ENCODE assay signal across 14 cellular contexts in genomic region chr12:121490401-121491257, GRCh38.
A peak's percentile ranks its signal among the peaks of the same experiment; 100 is the strongest.
DNase-seq lines count a peak whose midpoint lies in the region; ATAC-seq, FAIRE-seq and TF ChIP-seq lines count a peak whose summit lies in the region.
"Had no signal": no experiment of that assay in that cellular context is flagged by ENCODE, and none has a peak within 500 bp of the region (broad histone marks: within the 10 kb centered on the region; RNA-seq: fewer than 3 reads in every experiment).

No MANE protein-coding gene starts in this region.

- H3K9me3 Mint-ChIP-seq in activated B cell treated with CpG ODN at 0.5 μM for 24 hours (no peaks in the 10 kb centered on the region), nephron (no peaks in the 10 kb centered on the region)

- DNase-seq in GM19239 (ENCODE audit: insufficient read length, low spot score) (no peak), Kasumi-1 (lab: John Stamatoyannopoulos, UW) (peak; percentile 77 to 78), activated B cell treated with CpG ODN at 0.5 μM for 24 hours (no peak), kidney glomerular epithelial cell (lab: John Stamatoyannopoulos, UW) (no peak), GOT3 (lab: John Stamatoyannopoulos, UW) (no peak), thyroid gland (no peak)
- DNase-seq: activated effector memory CD4-positive, alpha-beta T cell treated with Interleukin-2 at 50 U/mL for 16 hours; occipital lobe; small intestine; T-helper 2 cell had no signal

- intact Hi-C loops in activated B cell treated with CpG ODN at 0.5 μM for 24 hours (cut with micrococcal nuclease) (loop anchor here (5.0 kb wide), 1 partner anchor 282 kb away; no protein-coding TSS in a partner anchor), thyroid gland (cut with DNase I) (no loop called here)

- H3K36me3 Mint-ChIP-seq in activated B cell treated with CpG ODN at 0.5 μM for 24 hours (ENCODE audit: low read depth): peaks cover 55% of the 10 kb centered on the region
- peaks cover 15% of the 10 kb centered on the region for H3K36me3 Mint-ChIP-seq in nephron (ENCODE audit: low read depth)

- POLR2A ChIA-PET in activated B cell treated with CpG ODN at 0.5 μM for 24 hours (lab: Charles Lee): interaction anchor here (0.5 kb wide), 1 partner anchor 202 kb away, joined by 4 read pairs; no protein-coding TSS in a partner anchor

- H3K4me3 Mint-ChIP-seq in activated B cell treated with CpG ODN at 0.5 μM for 24 hours: peak overlapping the region; percentile 55
- peak overlapping the region in 1 of 3 experiments; percentile 26 for H3K4me3 Mint-ChIP-seq in nephron

- H3K27me3 Mint-ChIP-seq in activated B cell treated with CpG ODN at 0.5 μM for 24 hours (no peaks in the 10 kb centered on the region), nephron (ENCODE audit: low read depth) (no peaks in the 10 kb centered on the region)

- H3K27me3 ChIP-seq in thyroid gland: no peaks in the 10 kb centered on the region

- FAIRE-seq in GM19239 (lab: Jason Lieb, UNC): peak; percentile 18
- FAIRE-seq: G401.6, small intestine had no signal

- H3K9me3 ChIP-seq in thyroid gland: no peaks in the 10 kb centered on the region
- H3K9me3 ChIP-seq: HAP-1 had no signal

- TF ChIP-seq CTCF in activated B cell treated with CpG ODN at 0.5 μM for 24 hours (IDR thresholded peaks at IDR 0.05) (no peak), nephron (IDR thresholded peaks at IDR 0.05; ENCODE audit: unreplicated experiment in 3 of 3) (no peak), thyroid gland (IDR thresholded peaks at IDR 0.05) (no peak)

- H3K27ac Mint-ChIP-seq in activated B cell treated with CpG ODN at 0.5 μM for 24 hours: peak overlapping the region; percentile 80
- peak overlapping the region in 2 of 3 experiments; percentile 46 to 71 for H3K27ac Mint-ChIP-seq in nephron

- WGBS in thyroid gland, 2 donors: 67 to 68% methylated on average over 15 of the region's 15 CpGs

- no peak for TF ChIP-seq POLR2A in thyroid gland (IDR thresholded peaks at IDR 0.05)

- H3K4me3 ChIP-seq in thyroid gland (replicated peaks in 1 of 3): no peak overlapping the region
- H3K4me3 ChIP-seq: HAP-1 had no signal

- no peak overlapping the region for H3K27ac ChIP-seq in thyroid gland

- H3K4me1 Mint-ChIP-seq in activated B cell treated with CpG ODN at 0.5 μM for 24 hours: peaks cover 36% of the 10 kb centered on the region
- H3K4me1 Mint-ChIP-seq in nephron: no peaks in the 10 kb centered on the region

- H3K4me1 ChIP-seq in thyroid gland: no peaks in the 10 kb centered on the region
- H3K4me1 ChIP-seq: HAP-1 had no signal

- H3K36me3 ChIP-seq in thyroid gland: no peaks in the 10 kb centered on the region

- peak; percentile 60 for ATAC-seq in activated B cell treated with CpG ODN at 0.5 μM for 24 hours (ENCODE audit: low read depth)
- ATAC-seq in GM18502 (IDR thresholded peaks at IDR 0.05; ENCODE audit: poor library complexity, unreplicated experiment): no peak

- CTCF ChIA-PET in activated B cell treated with CpG ODN at 0.5 μM for 24 hours (lab: Charles Lee): interaction anchor here (0.7 to 1.4 kb wide), 2 partner anchors 9 to 11 kb away, joined by 3 to 4 read pairs; no protein-coding TSS in a partner anchor

Comparison
In these comparisons a context has a peak if more than half of its experiments do, and no peak if none do; other contexts are left out.
1. DNase-seq: peak in Kasumi-1 (2 of 2); none in GM19239 (single experiment), activated B cell treated with CpG ODN at 0.5 μM for 24 hours (single experiment), kidney glomerular epithelial cell (single experiment), GOT3 (single experiment) and thyroid gland (0 of 2).